ENCODE assay signal across 13 cellular contexts in the genomic region with DNA sequence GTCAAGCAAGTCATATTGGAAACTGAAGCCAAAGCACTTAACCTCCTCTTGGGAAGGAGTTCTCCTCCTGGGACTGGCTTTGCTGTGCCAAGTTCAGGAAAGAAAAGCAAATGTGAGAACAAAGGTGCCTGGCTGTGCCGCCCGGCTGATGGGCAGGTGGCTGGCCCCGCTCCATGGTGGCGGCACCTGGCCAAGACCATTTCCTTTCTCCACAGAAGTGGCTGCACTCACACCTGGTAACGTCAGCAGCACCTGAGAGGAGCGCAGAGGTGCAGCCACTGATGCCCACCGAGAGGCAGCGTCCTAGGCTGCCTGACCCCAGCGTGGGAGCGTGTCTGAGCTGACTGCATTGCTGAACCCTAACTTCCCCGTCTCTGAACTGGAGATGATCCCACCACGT. TPM values are rescaled to one million over a fixed set of nuclear protein-coding genes. Genes with fewer than 3 reads are reported as not detected.
A peak's percentile ranks its signal among the peaks of the same experiment; 100 is the strongest.
DNase-seq lines count a peak whose midpoint lies in the region; ATAC-seq, FAIRE-seq and TF ChIP-seq lines count a peak whose summit lies in the region.
"Had no signal": no experiment of that assay in that cellular context is flagged by ENCODE, and none has a peak within 500 bp of the region (broad histone marks: within the 10 kb centered on the region; RNA-seq: fewer than 3 reads in every experiment).

No MANE protein-coding gene starts in this region.

- no peak overlapping the region for H3K27ac ChIP-seq in lower lobe of right lung
- H3K27ac ChIP-seq: A549 had no signal

- intact Hi-C loops in lower lobe of right lung (cut with DNase I), result no loop called here

- no peaks in the 10 kb centered on the region for H3K36me3 Mint-ChIP-seq in WTC11

- no peak overlapping the region for H3K4me3 Mint-ChIP-seq in WTC11
- H3K4me3 Mint-ChIP-seq: activated B cell treated with CpG ODN at 0.5 μM for 24 hours; naive thymus-derived CD4-positive, alpha-beta T cell had no signal

- H3K4me3 ChIP-seq in lower lobe of right lung, result no peak overlapping the region
- H3K4me3 ChIP-seq: A549 had no signal

- H3K27ac Mint-ChIP-seq in WTC11, result no peak overlapping the region
- H3K27ac Mint-ChIP-seq: activated B cell treated with CpG ODN at 0.5 μM for 24 hours; naive thymus-derived CD4-positive, alpha-beta T cell had no signal

- H3K36me3 ChIP-seq in lower lobe of right lung, result no peaks in the 10 kb centered on the region

- no peaks in the 10 kb centered on the region for H3K9me3 ChIP-seq in lower lobe of right lung
- H3K9me3 ChIP-seq: A549 had no signal

- H3K27me3 Mint-ChIP-seq in WTC11 (ENCODE audit: low read depth), result no peaks in the 10 kb centered on the region
- H3K27me3 Mint-ChIP-seq: naive thymus-derived CD4-positive, alpha-beta T cell had no signal

- DNase-seq in COLO668 (lab: John Stamatoyannopoulos, UW; ENCODE audit: unreplicated experiment) (peak; percentile 76), NCI-H146 treated with DMSO at 0.1 percent for 48 hours (lab: John Stamatoyannopoulos, UW; ENCODE audit: unreplicated experiment) (peak; percentile 86), WTC11 (ENCODE audit: low spot score) (no peak), lower lobe of right lung (peak; percentile 83), MV-4-11 (lab: John Stamatoyannopoulos, UW) (no peak), urothelium cell line (ENCODE audit: low spot score) (no peak)
- DNase-seq in activated CD4-positive, CD25-positive, alpha-beta regulatory T cell treated with anti-CD3 and anti-CD28 coated beads, Interleukin-2, amount 50 U/mL, for 72 hours, result no peak
- DNase-seq: activated B cell treated with CpG ODN at 0.5 μM for 24 hours; cortex of kidney; naive thymus-derived CD4-positive, alpha-beta T cell; trophoblast cell had no signal

- peaks cover 50% of the 10 kb centered on the region for H3K4me1 Mint-ChIP-seq in WTC11
- H3K4me1 Mint-ChIP-seq: activated B cell treated with CpG ODN at 0.5 μM for 24 hours; naive thymus-derived CD4-positive, alpha-beta T cell had no signal

- no peak for TF ChIP-seq CTCF in WTC11 (IDR thresholded peaks at IDR 0.05)
- no peak for TF ChIP-seq CTCF in lower lobe of right lung (IDR thresholded peaks at IDR 0.05)

- H3K9me3 Mint-ChIP-seq in WTC11, result peaks cover 8% of the 10 kb centered on the region

- POLR2A ChIA-PET in WTC11 (lab: Charles Lee), result no interaction called here

- no peaks in the 10 kb centered on the region for H3K4me1 ChIP-seq in lower lobe of right lung
- H3K4me1 ChIP-seq: A549 had no signal

- no peaks in the 10 kb centered on the region for H3K27me3 ChIP-seq in lower lobe of right lung (ENCODE audit: low read depth)

- FAIRE-seq in urothelium cell line (lab: Jason Lieb, UNC), result no peak
- FAIRE-seq: A549 had no signal

- ATAC-seq in WTC11, result peak; percentile 12; the same call in 1 of the 2 replicates
- peak; percentile 85 to 93 for ATAC-seq in lower lobe of right lung
- no peak for ATAC-seq in GM19035 (IDR thresholded peaks at IDR 0.05; ENCODE audit: unreplicated experiment)

- CTCF ChIA-PET in WTC11 (lab: Charles Lee), result interaction anchor here (0.9 kb wide), 1 partner anchor 35 kb away, joined by 6 read pairs; no protein-coding TSS in a partner anchor

TF ChIP-seq in WTC11, 78 proteins besides CTCF, POLR2A, EP300 and RAD21:
- TF ChIP-seq ZNF121 (CRISPR knock-in tag; IDR thresholded peaks at IDR 0.05), result 0 out of 2 replicates have a peak, but pooled peaks have one; percentile 7
- TF ChIP-seq, protein P1, sequence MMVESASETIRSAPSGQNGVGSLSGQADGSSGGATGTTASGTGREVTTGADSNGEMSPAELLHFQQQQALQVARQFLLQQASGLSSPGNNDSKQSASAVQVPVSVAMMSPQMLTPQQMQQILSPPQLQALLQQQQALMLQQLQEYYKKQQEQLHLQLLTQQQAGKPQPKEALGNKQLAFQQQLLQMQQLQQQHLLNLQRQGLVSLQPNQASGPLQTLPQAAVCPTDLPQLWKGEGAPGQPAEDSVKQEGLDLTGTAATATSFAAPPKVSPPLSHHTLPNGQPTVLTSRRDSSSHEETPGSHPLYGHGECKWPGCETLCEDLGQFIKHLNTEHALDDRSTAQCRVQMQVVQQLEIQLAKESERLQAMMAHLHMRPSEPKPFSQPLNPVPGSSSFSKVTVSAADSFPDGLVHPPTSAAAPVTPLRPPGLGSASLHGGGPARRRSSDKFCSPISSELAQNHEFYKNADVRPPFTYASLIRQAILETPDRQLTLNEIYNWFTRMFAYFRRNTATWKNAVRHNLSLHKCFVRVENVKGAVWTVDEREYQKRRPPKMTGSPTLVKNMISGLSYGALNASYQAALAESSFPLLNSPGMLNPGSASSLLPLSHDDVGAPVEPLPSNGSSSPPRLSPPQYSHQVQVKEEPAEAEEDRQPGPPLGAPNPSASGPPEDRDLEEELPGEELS (CRISPR knock-in tag; IDR thresholded peaks at IDR 0.05), result no peak

RNA-seq across cellular contexts. Expression of gene DCTD, which starts 54.3 kb away (rescaled TPM):
- 56.8 to 72.6 TPM (median 68.2 TPM) in 3 replicates for total RNA-seq in WTC11 (2021)
- total RNA-seq in lower lobe of right lung, result 90.1 TPM

Comparison
In these comparisons a context has a peak if more than half of its experiments do, and no peak if none do; other contexts are left out.
1. DNase-seq: peak in COLO668 (single experiment), NCI-H146 treated with DMSO at 0.1 percent for 48 hours (single experiment) and lower lobe of right lung (single experiment); none in WTC11 (single experiment), MV-4-11 (single experiment), activated CD4-positive, CD25-positive, alpha-beta regulatory T cell treated with anti-CD3 and anti-CD28 coated beads, Interleukin-2, amount 50 U/mL, for 72 hours (single experiment) and urothelium cell line (single experiment).